Comparison of ENCODE assay signal across 22 cellular contexts in genomic region chr3:142374687-142375086, GRCh38.
"Had no signal": no experiment of that assay in that cellular context is flagged by ENCODE, and none has a peak within 500 bp of the region (broad histone marks: within the 10 kb centered on the region; RNA-seq: fewer than 3 reads in every experiment).

No MANE protein-coding gene starts in this region.

- H3K27me3 Mint-ChIP-seq: memory B cell, type B pancreatic cell had no signal

- H3K4me3 Mint-ChIP-seq: memory B cell, mesothelial cell of epicardium, nephron progenitor cell, type B pancreatic cell had no signal

- H3K4me1 Mint-ChIP-seq: memory B cell, nephron progenitor cell had no signal

- H3K9me3 ChIP-seq: esophagus muscularis mucosa, gastrocnemius medialis, heart right ventricle, left lung, lower lobe of right lung, sigmoid colon, suprapubic skin, thyroid gland, uterus had no signal

- H3K9me3 Mint-ChIP-seq: memory B cell, nephron progenitor cell, type B pancreatic cell had no signal

- H3K27ac ChIP-seq: coronary artery, epithelial cell of prostate, esophagus muscularis mucosa, gastrocnemius medialis, heart right ventricle, left lung, lower lobe of right lung, sigmoid colon, skin epidermis, suprapubic skin, thyroid gland, uterus had no signal

- H3K36me3 ChIP-seq: uterus had no signal

- H3K4me1 ChIP-seq: esophagus muscularis mucosa, gastrocnemius medialis, heart right ventricle, left lung, lower lobe of right lung, sigmoid colon, suprapubic skin, thyroid gland, uterus had no signal

- H3K27ac Mint-ChIP-seq: mesothelial cell of epicardium, nephron progenitor cell had no signal

- H3K4me3 ChIP-seq: coronary artery, esophagus muscularis mucosa, gastrocnemius medialis, heart right ventricle, left lung, lower lobe of right lung, sigmoid colon, skin epidermis, suprapubic skin, thyroid gland, uterus had no signal

- DNase-seq: effector CD4-positive, alpha-beta T cell; gastrocnemius medialis; heart right ventricle; islet precursor cell; left lung; lower lobe of right lung; nephron progenitor cell; posterior cingulate gyrus; sigmoid colon; stimulated activated CD4-positive, alpha-beta T cell treated with anti-CD3 and anti-CD28 coated beads, Interleukin-2, amount 100 ng/mL, for 24 hours; stimulated activated CD4-positive, alpha-beta T cell treated with anti-CD3 and anti-CD28 coated beads, Interleukin-4, amount 100 ng/mL, for 4 hours; stimulated activated naive CD4-positive, alpha-beta T cell; thyroid gland; uterus had no signal

- H3K27me3 ChIP-seq: esophagus muscularis mucosa, gastrocnemius medialis, heart right ventricle, left lung, sigmoid colon, suprapubic skin, thyroid gland, uterus had no signal

- ATAC-seq: gastrocnemius medialis, heart right ventricle, left lung, lower lobe of right lung had no signal
